ENCODE assay signal across 17 cellular contexts in the genomic region with DNA sequence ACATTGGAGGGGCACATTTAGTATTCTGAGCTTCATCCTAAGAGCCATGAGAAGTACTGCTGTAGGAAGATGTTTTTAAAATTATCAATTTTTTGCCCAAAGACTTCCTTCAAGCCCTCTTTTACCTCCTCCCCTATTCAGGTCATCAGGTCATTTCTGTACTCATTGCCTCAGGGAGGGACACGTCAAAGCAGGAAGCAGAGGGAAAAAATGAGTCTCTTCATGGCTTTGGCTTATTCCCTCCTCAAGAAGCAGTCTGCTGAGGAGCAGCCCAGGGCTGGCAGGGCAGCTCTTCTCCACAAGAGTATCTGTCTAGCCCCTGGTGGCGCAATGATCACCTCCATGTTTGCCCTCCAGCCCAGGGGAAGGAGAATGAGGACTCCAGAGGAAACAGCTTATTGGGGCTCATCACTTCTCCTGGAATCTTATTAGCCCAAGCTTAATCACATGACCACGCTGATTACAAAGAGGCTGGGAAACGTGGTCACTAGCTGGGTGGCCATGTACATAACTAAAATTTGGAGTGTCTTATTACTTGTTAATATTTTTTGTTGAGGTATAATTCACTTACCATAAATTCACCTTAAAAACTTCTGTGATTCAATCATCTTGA. TPM values are rescaled to one million over a fixed set of nuclear protein-coding genes. Genes with fewer than 3 reads are reported as not detected.
"Had no signal": no experiment of that assay in that cellular context is flagged by ENCODE, and none has a peak within 500 bp of the region (broad histone marks: within the 10 kb centered on the region; RNA-seq: fewer than 3 reads in every experiment).

No MANE protein-coding gene starts in this region.

- H3K27me3 ChIP-seq: colonic mucosa, right atrium auricular region, uterus had no signal

- H3K4me1 ChIP-seq: colonic mucosa, gastrocnemius medialis, heart right ventricle, right atrium auricular region, uterus had no signal

- H3K9me3 ChIP-seq: colonic mucosa, gastrocnemius medialis, heart right ventricle, mucosa of descending colon, neutrophil, right atrium auricular region, uterus had no signal

- H3K36me3 ChIP-seq: colonic mucosa, gastrocnemius medialis, heart right ventricle, neutrophil, right atrium auricular region, uterus, WERI-Rb-1 had no signal

- H3K27ac ChIP-seq: colonic mucosa, gastrocnemius medialis, heart right ventricle, neutrophil, right atrium auricular region, skin epidermis, uterus, WERI-Rb-1 had no signal

- H3K4me3 ChIP-seq: colonic mucosa, gastrocnemius medialis, heart right ventricle, mucosa of descending colon, right atrium auricular region, skin epidermis, uterus had no signal

- DNase-seq: activated CD4-positive, alpha-beta memory T cell treated with anti-CD3 and anti-CD28 coated beads, Interleukin-2, amount 10 ng/mL, durations not matched to agents 7 days and 5 days; activated CD4-positive, alpha-beta T cell treated with anti-CD3 and anti-CD28 coated beads for 36 hours; activated CD8-positive, alpha-beta memory T cell treated with anti-CD3 and anti-CD28 coated beads, Interleukin-2, amount 50 U/mL, for 48 hours; activated naive CD4-positive, alpha-beta T cell; caudate nucleus; colonic mucosa; gastrocnemius medialis; heart right ventricle; mammary epithelial cell; mucosa of descending colon; naive thymus-derived CD8-positive, alpha-beta T cell; posterior cingulate gyrus; uterus; WERI-Rb-1 had no signal

RNA-seq across cellular contexts. Expression of a gene that starts 44.2 kb away (rescaled TPM):
- total RNA-seq: mammary epithelial cell; naive thymus-derived CD8-positive, alpha-beta T cell had no signal
- polyA plus RNA-seq: naive thymus-derived CD8-positive, alpha-beta T cell had no signal
